9 cellular contexts compared by ENCODE assay signal in the genomic region with DNA sequence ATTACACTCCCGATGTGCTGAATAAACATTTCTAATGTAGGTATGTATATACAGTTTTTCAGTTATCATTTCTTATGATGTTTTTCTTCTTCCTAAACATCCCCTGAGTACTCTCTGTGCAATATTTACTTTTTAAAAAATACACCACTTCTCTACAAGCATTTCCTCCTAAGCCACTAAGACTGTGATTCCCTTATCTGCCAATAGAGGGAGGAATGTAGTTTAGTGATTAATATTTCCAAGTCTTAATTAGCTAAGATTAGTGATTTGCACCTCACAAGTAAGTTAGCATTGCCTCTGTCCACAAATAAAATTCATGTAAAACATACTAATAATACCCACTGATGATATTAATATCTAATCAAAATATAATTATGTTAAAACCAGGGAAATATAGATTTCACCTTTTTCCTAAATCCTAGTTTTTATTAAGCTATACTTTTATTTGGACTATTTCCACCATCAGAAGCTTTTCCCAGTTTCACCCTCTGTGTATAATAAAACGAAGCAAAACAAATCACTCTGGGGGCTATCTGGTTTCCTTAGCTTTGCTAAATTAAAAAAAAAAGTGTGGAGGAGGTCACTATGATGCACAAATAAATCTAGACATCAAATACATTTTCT.
DNase-seq lines count a peak whose midpoint lies in the region; ATAC-seq and TF ChIP-seq lines count a peak whose summit lies in the region.
"Had no signal": no experiment of that assay in that cellular context is flagged by ENCODE, and none has a peak within 500 bp of the region (broad histone marks: within the 10 kb centered on the region; RNA-seq: fewer than 3 reads in every experiment).

No MANE protein-coding gene starts in this region.

- H3K36me3 ChIP-seq in mammary epithelial cell (ENCODE audit: insufficient read depth, low read length): no peaks in the 10 kb centered on the region

- TF ChIP-seq CTCF in mammary epithelial cell (conservative IDR thresholded peaks at IDR 0.05 in 1 of 2, IDR thresholded peaks at IDR 0.05 in 1 of 2; ENCODE audit: extremely low read depth in 1 of 2, insufficient read depth in 1 of 2, low read depth in 1 of 2, low read length in 2 of 2): peak; percentile 69 to 74

- no peak overlapping the region for H3K9ac ChIP-seq in mammary epithelial cell (ENCODE audit: insufficient read depth, low read length)

- H4K20me1 ChIP-seq in mammary epithelial cell (ENCODE audit: insufficient read depth, low read length): no peaks in the 10 kb centered on the region

- no peak for ATAC-seq in stimulated activated naive CD8-positive, alpha-beta T cell treated with anti-CD3 and anti-CD28 coated beads, Interleukin-15, Interleukin-2, amounts not matched to agents 100 U/mL and 50 U/mL, for 24 hours
- ATAC-seq in HG02938 (IDR thresholded peaks at IDR 0.05; ENCODE audit: unreplicated experiment) (no peak), GM18520 (IDR thresholded peaks at IDR 0.05; ENCODE audit: unreplicated experiment) (no peak), HG03025 (IDR thresholded peaks at IDR 0.05; ENCODE audit: low FRiP score, unreplicated experiment) (no peak)

- in situ Hi-C loops in mammary epithelial cell (cut with MboI; ENCODE audit: low sequenced_read_pairs in 2 of 2): no loop called here

- no peak overlapping the region for H2AFZ ChIP-seq in mammary epithelial cell (ENCODE audit: low read depth, low read length)

- CTCF ChIA-PET in mammary epithelial cell (lab: Charles Lee; ENCODE audit: low non-redundant PET): interaction anchor here (0.6 to 1.0 kb wide), 4 partner anchors 219 to 1177 kb away, joined by 3 to 4 read pairs (median 4); no protein-coding TSS in a partner anchor

- H3K27me3 ChIP-seq in mammary epithelial cell (ENCODE audit: insufficient read depth, low read length): no peaks in the 10 kb centered on the region

- DNase-seq in GM04504 (ENCODE audit: low read depth): peak; percentile 4
- DNase-seq in mammary epithelial cell: peak; percentile 2
- peak; percentile 37 for DNase-seq in myocyte (ENCODE audit: low read depth)
- no peak for DNase-seq in stimulated activated naive CD8-positive, alpha-beta T cell treated with anti-CD3 and anti-CD28 coated beads, Interleukin-15, Interleukin-2, amounts not matched to agents 100 U/mL and 50 U/mL, for 24 hours

- H3K79me2 ChIP-seq in mammary epithelial cell (ENCODE audit: insufficient read depth, low read length): no peaks in the 10 kb centered on the region

- no peak overlapping the region for H3K27ac ChIP-seq in mammary epithelial cell (ENCODE audit: insufficient read depth, low read depth, low read length)
- H3K27ac ChIP-seq: SK-N-MC had no signal

- dilution Hi-C loops in mammary epithelial cell (cut with HindIII; ENCODE audit: low sequenced_read_pairs): no loop called here

- TF ChIP-seq EP300 in Ishikawa (IDR thresholded peaks at IDR 0.05; ENCODE audit: borderline replicate concordance): no peak

- 42% methylated on average over 2 of the region's 2 CpGs for WGBS in mammary epithelial cell (ENCODE audit: low coverage, missing lambda C conversion rate)

- TF ChIP-seq RAD21 in Ishikawa (IDR thresholded peaks at IDR 0.05; ENCODE audit: low read depth): peak; percentile 51

- no peaks in the 10 kb centered on the region for H3K4me1 ChIP-seq in mammary epithelial cell (ENCODE audit: insufficient read depth, low read length)

- BruUV-seq in mammary epithelial cell (replicated peaks; lab: Mats Ljungman, UMichigan): no TSS peak

- no peak overlapping the region for H3K4me2 ChIP-seq in mammary epithelial cell (ENCODE audit: insufficient read depth, low read depth, low read length)

- intact Hi-C loops in mammary epithelial cell (cut with micrococcal nuclease): loop anchor here (2.0 to 10.0 kb wide), 5 partner anchors 181 to 1177 kb away; partner anchors contain the start of gene FAT4

- no peak overlapping the region for H3K4me3 ChIP-seq in mammary epithelial cell (replicated peaks in 1 of 3; ENCODE audit: insufficient read depth in 1 of 3, low read depth in 2 of 3, low read length in 3 of 3)
- H3K4me3 ChIP-seq: SK-N-MC had no signal

- H3K9me3 ChIP-seq in mammary epithelial cell (replicated peaks; ENCODE audit: insufficient read depth, low read length): no peaks in the 10 kb centered on the region

TF ChIP-seq in Ishikawa, 13 proteins besides CTCF, POLR2A, EP300 and RAD21:
- TF ChIP-seq CREB1 (IDR thresholded peaks at IDR 0.05; ENCODE audit: low read depth): no peak
- no peak for TF ChIP-seq NFIC (IDR thresholded peaks at IDR 0.05)
- no peak for TF ChIP-seq MAX (IDR thresholded peaks at IDR 0.05)
- no peak for TF ChIP-seq ZBTB7A (IDR thresholded peaks at IDR 0.05; ENCODE audit: low read depth)
- no peak for TF ChIP-seq USF1 (IDR thresholded peaks at IDR 0.05)
- TF ChIP-seq TEAD4 (IDR thresholded peaks at IDR 0.05): no peak
- TF ChIP-seq CEBPB (IDR thresholded peaks at IDR 0.05): no peak
- TF ChIP-seq TCF12 (IDR thresholded peaks at IDR 0.05; ENCODE audit: low read depth): no peak
- no peak for TF ChIP-seq REST (IDR thresholded peaks at IDR 0.05; ENCODE audit: low read depth)
